In the genomic region with DNA sequence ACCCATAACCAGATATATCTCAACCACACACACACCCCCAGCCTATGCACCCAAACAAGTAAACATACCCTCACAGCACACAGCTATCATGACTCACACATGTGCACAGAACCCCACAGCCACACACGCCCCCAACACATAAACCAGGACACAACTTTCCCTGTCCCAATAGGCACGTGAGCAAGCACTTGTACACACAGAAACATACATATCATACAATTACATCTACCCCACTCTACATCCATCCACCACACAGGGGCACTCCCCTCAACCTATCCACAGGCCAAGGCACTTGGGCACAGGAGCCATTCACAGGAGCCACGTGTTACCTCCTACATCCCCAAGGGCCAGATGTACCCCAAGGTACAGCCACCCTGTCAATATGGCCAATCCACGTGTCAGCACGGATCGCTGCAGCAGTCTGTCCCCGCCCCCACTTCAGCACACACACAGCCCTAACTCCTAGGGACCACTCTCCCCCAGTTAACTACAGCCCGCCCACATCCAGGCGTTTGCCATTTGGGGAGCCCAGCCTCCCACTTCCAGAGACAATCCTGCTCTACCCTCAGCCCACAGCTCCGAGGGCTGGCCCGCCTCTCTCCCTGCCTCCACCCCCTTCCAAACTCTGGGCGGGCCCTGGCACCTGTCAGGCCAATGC, we compare ENCODE assay signal across 8 cellular contexts.
DNase-seq lines count a peak whose midpoint lies in the region; ATAC-seq and TF ChIP-seq lines count a peak whose summit lies in the region.

No MANE protein-coding gene starts in this region.

- 63 to 82% methylated on average over 12 of the region's 12 CpGs for WGBS in sigmoid colon, 2 donors

- peak in 1 of 2 donors; percentile 31 for DNase-seq in activated T-cell treated with anti-CD3 and anti-CD28 coated beads, Interleukin-2, amount 50 U/mL, for 72 hours
- DNase-seq in activated T-cell treated with anti-CD3 and anti-CD28 coated beads for 4 hours, result no peak
- no peak for DNase-seq in activated T-helper 2 cell treated with anti-CD3 and anti-CD28 coated beads, Interferon-gamma antibody, Interleukin-2, Interleukin-4, amounts not matched to agents 10 μg/mL and 5 μg/mL and 100 μg/mL, durations not matched to agents 14 hours and 24 hours and 36 hours (ENCODE audit: low spot score)
- DNase-seq in sigmoid colon, result no peak
- DNase-seq in NCI-H345 (lab: John Stamatoyannopoulos, UW), result no peak
- DNase-seq in stimulated activated CD4-positive, alpha-beta T cell treated with anti-CD3 and anti-CD28 coated beads, Interleukin-4, amount 100 ng/mL, for 24 hours, result no peak
- DNase-seq in NCI-H345 treated with DMSO at 0.1 percent for 48 hours (lab: John Stamatoyannopoulos, UW; ENCODE audit: unreplicated experiment), result no peak

- no peak for TF ChIP-seq POLR2A in sigmoid colon (IDR thresholded peaks at IDR 0.05)

- H3K27me3 ChIP-seq in sigmoid colon, result peaks cover 0 to 23% (median 0%) of the 10 kb centered on the region in 3 donors

- TF ChIP-seq CTCF in sigmoid colon (IDR thresholded peaks at IDR 0.05), result no peak

- H3K4me3 ChIP-seq in sigmoid colon, result peak overlapping the region in 3 of 4 donors; percentile 38 to 48 (median 46)

- TF ChIP-seq EP300 in sigmoid colon (IDR thresholded peaks at IDR 0.05), result no peak

- no peaks in the 10 kb centered on the region for H3K36me3 Mint-ChIP-seq in activated T-cell treated with anti-CD3 and anti-CD28 coated beads, Interleukin-2, amount 50 U/mL, for 72 hours (ENCODE audit: insufficient read depth in 2 of 2)
- H3K36me3 Mint-ChIP-seq in activated T-helper 2 cell treated with anti-CD3 and anti-CD28 coated beads, Interferon-gamma antibody, Interleukin-2, Interleukin-4, amounts not matched to agents 10 μg/mL and 5 μg/mL and 100 μg/mL, durations not matched to agents 14 hours and 24 hours and 36 hours (ENCODE audit: low read depth), result no peaks in the 10 kb centered on the region

- no peak overlapping the region for H3K27ac Mint-ChIP-seq in activated T-cell treated with anti-CD3 and anti-CD28 coated beads, Interleukin-2, amount 50 U/mL, for 72 hours
- H3K27ac Mint-ChIP-seq in activated T-helper 2 cell treated with anti-CD3 and anti-CD28 coated beads, Interferon-gamma antibody, Interleukin-2, Interleukin-4, amounts not matched to agents 10 μg/mL and 5 μg/mL and 100 μg/mL, durations not matched to agents 14 hours and 24 hours and 36 hours, result peak overlapping the region; percentile 8

- no peaks in the 10 kb centered on the region for H3K36me3 ChIP-seq in sigmoid colon

- H3K4me1 Mint-ChIP-seq in activated T-cell treated with anti-CD3 and anti-CD28 coated beads, Interleukin-2, amount 50 U/mL, for 72 hours (ENCODE audit: low read depth), result peaks cover 34% of the 10 kb centered on the region
- H3K4me1 Mint-ChIP-seq in activated T-helper 2 cell treated with anti-CD3 and anti-CD28 coated beads, Interferon-gamma antibody, Interleukin-2, Interleukin-4, amounts not matched to agents 10 μg/mL and 5 μg/mL and 100 μg/mL, durations not matched to agents 14 hours and 24 hours and 36 hours (ENCODE audit: low read depth), result peaks cover 27% of the 10 kb centered on the region

- no peaks in the 10 kb centered on the region for H3K27me3 Mint-ChIP-seq in activated T-cell treated with anti-CD3 and anti-CD28 coated beads, Interleukin-2, amount 50 U/mL, for 72 hours (ENCODE audit: low read depth)
- H3K27me3 Mint-ChIP-seq in activated T-helper 2 cell treated with anti-CD3 and anti-CD28 coated beads, Interferon-gamma antibody, Interleukin-2, Interleukin-4, amounts not matched to agents 10 μg/mL and 5 μg/mL and 100 μg/mL, durations not matched to agents 14 hours and 24 hours and 36 hours (ENCODE audit: low read depth), result no peaks in the 10 kb centered on the region

- H3K9me3 Mint-ChIP-seq in activated T-cell treated with anti-CD3 and anti-CD28 coated beads, Interleukin-2, amount 50 U/mL, for 72 hours, result no peaks in the 10 kb centered on the region
- H3K9me3 Mint-ChIP-seq in activated T-helper 2 cell treated with anti-CD3 and anti-CD28 coated beads, Interferon-gamma antibody, Interleukin-2, Interleukin-4, amounts not matched to agents 10 μg/mL and 5 μg/mL and 100 μg/mL, durations not matched to agents 14 hours and 24 hours and 36 hours, result no peaks in the 10 kb centered on the region

- H3K9me3 ChIP-seq in sigmoid colon, result no peaks in the 10 kb centered on the region

- intact Hi-C loops in activated T-helper 2 cell treated with anti-CD3 and anti-CD28 coated beads, Interferon-gamma antibody, Interleukin-2, Interleukin-4, amounts not matched to agents 10 μg/mL and 5 μg/mL and 100 μg/mL, durations not matched to agents 14 hours and 24 hours and 36 hours (cut with micrococcal nuclease), result loop anchor here (10.0 kb wide), 1 partner anchor 573 kb away; a partner anchor contains a TSS
- intact Hi-C loops in sigmoid colon (cut with DNase I), result no loop called here

- H3K27ac ChIP-seq in sigmoid colon, result peak overlapping the region; percentile 6 to 43 (median 38)

- peak overlapping the region; percentile 15 to 44 for H3K4me3 Mint-ChIP-seq in activated T-cell treated with anti-CD3 and anti-CD28 coated beads, Interleukin-2, amount 50 U/mL, for 72 hours
- peak overlapping the region; percentile 49 for H3K4me3 Mint-ChIP-seq in activated T-helper 2 cell treated with anti-CD3 and anti-CD28 coated beads, Interferon-gamma antibody, Interleukin-2, Interleukin-4, amounts not matched to agents 10 μg/mL and 5 μg/mL and 100 μg/mL, durations not matched to agents 14 hours and 24 hours and 36 hours (ENCODE audit: low read depth)

- peak; percentile 10 to 33 for ATAC-seq in activated T-cell treated with anti-CD3 and anti-CD28 coated beads, Interleukin-2, amount 50 U/mL, for 72 hours (replicated peaks in 1 of 2)
- ATAC-seq in HG02973 (IDR thresholded peaks at IDR 0.05; ENCODE audit: unreplicated experiment), result peak; percentile 30

- peaks cover 0 to 33% (median 26%) of the 10 kb centered on the region in 4 donors for H3K4me1 ChIP-seq in sigmoid colon
